14 cellular contexts compared by ENCODE assay signal in the genomic region with DNA sequence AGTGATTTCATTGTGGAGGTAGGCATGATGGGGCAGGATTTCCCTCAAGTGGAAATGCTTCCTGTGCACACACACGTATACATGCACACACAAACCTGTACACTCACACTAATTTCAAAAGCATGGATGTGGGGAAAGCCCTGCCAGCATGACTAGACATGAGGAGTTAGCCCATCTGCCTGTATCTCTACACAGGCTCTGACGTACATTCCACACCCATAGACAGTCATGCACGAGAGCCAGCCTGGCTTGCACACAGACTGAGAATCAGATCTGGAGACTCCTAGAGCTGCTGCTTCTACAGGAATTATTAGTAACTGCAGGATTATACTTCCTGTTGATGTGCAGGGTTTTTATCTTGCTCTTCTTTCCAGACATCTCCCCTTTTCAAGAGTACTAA. TPM values are rescaled to one million over a fixed set of nuclear protein-coding genes. Genes with fewer than 3 reads are reported as not detected.
DNase-seq lines count a peak whose midpoint lies in the region; ATAC-seq and TF ChIP-seq lines count a peak whose summit lies in the region.
"Had no signal": no experiment of that assay in that cellular context is flagged by ENCODE, and none has a peak within 500 bp of the region (broad histone marks: within the 10 kb centered on the region; RNA-seq: fewer than 3 reads in every experiment).

No MANE protein-coding gene starts in this region.

- H3K36me3 Mint-ChIP-seq in activated T-helper 2 cell treated with anti-CD3 and anti-CD28 coated beads, Interferon-gamma antibody, Interleukin-2, Interleukin-4, amounts not matched to agents 10 μg/mL and 5 μg/mL and 100 μg/mL, durations not matched to agents 14 hours and 24 hours and 36 hours (ENCODE audit: low read depth): peaks cover 54% of the 10 kb centered on the region

- H3K27ac ChIP-seq in right atrium auricular region: peak overlapping the region; percentile 40 to 56
- H3K27ac ChIP-seq in subcutaneous abdominal adipose tissue (ENCODE audit: low read depth, low read length): peak overlapping the region; percentile 92
- H3K27ac ChIP-seq: 22Rv1, Peyer's patch had no signal

- H3K9ac ChIP-seq in subcutaneous abdominal adipose tissue (ENCODE audit: low read length in 5 of 5): peak overlapping the region in 1 of 5 donors; percentile 41

- H3K27me3 Mint-ChIP-seq in activated T-helper 2 cell treated with anti-CD3 and anti-CD28 coated beads, Interferon-gamma antibody, Interleukin-2, Interleukin-4, amounts not matched to agents 10 μg/mL and 5 μg/mL and 100 μg/mL, durations not matched to agents 14 hours and 24 hours and 36 hours (ENCODE audit: low read depth): no peaks in the 10 kb centered on the region

- H3K4me3 Mint-ChIP-seq in activated T-helper 2 cell treated with anti-CD3 and anti-CD28 coated beads, Interferon-gamma antibody, Interleukin-2, Interleukin-4, amounts not matched to agents 10 μg/mL and 5 μg/mL and 100 μg/mL, durations not matched to agents 14 hours and 24 hours and 36 hours (ENCODE audit: low read depth): no peak overlapping the region
- H3K4me3 Mint-ChIP-seq: mesothelial cell of epicardium had no signal

- no peaks in the 10 kb centered on the region for H3K4me1 ChIP-seq in right atrium auricular region
- H3K4me1 ChIP-seq in subcutaneous abdominal adipose tissue (ENCODE audit: control insufficient read depth in 5 of 5, insufficient read depth in 5 of 5, low read length in 5 of 5): peaks cover 0 to 49% (median 31%) of the 10 kb centered on the region in 5 donors
- H3K4me1 ChIP-seq: Peyer's patch had no signal

- H3K9me3 Mint-ChIP-seq in activated T-helper 2 cell treated with anti-CD3 and anti-CD28 coated beads, Interferon-gamma antibody, Interleukin-2, Interleukin-4, amounts not matched to agents 10 μg/mL and 5 μg/mL and 100 μg/mL, durations not matched to agents 14 hours and 24 hours and 36 hours: no peaks in the 10 kb centered on the region

- peaks cover 3% of the 10 kb centered on the region for H3K4me1 Mint-ChIP-seq in activated T-helper 2 cell treated with anti-CD3 and anti-CD28 coated beads, Interferon-gamma antibody, Interleukin-2, Interleukin-4, amounts not matched to agents 10 μg/mL and 5 μg/mL and 100 μg/mL, durations not matched to agents 14 hours and 24 hours and 36 hours (ENCODE audit: low read depth)

- TF ChIP-seq CTCF in right atrium auricular region (IDR thresholded peaks at IDR 0.05): no peak

- ATAC-seq in GM19397 (IDR thresholded peaks at IDR 0.05; ENCODE audit: unreplicated experiment) (no peak), GM21367 (IDR thresholded peaks at IDR 0.05; ENCODE audit: unreplicated experiment) (no peak)

- H3K4me3 ChIP-seq in right atrium auricular region (no peak overlapping the region), subcutaneous abdominal adipose tissue (ENCODE audit: low read depth in 1 of 5, low read length in 5 of 5) (no peak overlapping the region)
- H3K4me3 ChIP-seq: Peyer's patch had no signal

- H3K9me3 ChIP-seq in right atrium auricular region: no peaks in the 10 kb centered on the region
- no peaks in the 10 kb centered on the region for H3K9me3 ChIP-seq in subcutaneous abdominal adipose tissue (ENCODE audit: control insufficient read depth in 5 of 5, low read length in 5 of 5)
- H3K9me3 ChIP-seq: Peyer's patch had no signal

- H3K27ac Mint-ChIP-seq in activated T-helper 2 cell treated with anti-CD3 and anti-CD28 coated beads, Interferon-gamma antibody, Interleukin-2, Interleukin-4, amounts not matched to agents 10 μg/mL and 5 μg/mL and 100 μg/mL, durations not matched to agents 14 hours and 24 hours and 36 hours: no peak overlapping the region
- H3K27ac Mint-ChIP-seq: mesothelial cell of epicardium had no signal

- no peaks in the 10 kb centered on the region for H3K36me3 ChIP-seq in right atrium auricular region
- peaks cover 0 to 19% (median 4%) of the 10 kb centered on the region in 5 donors for H3K36me3 ChIP-seq in subcutaneous abdominal adipose tissue (ENCODE audit: control insufficient read depth in 5 of 5, insufficient read depth in 5 of 5, low read length in 5 of 5)

- no peaks in the 10 kb centered on the region for H3K27me3 ChIP-seq in right atrium auricular region
- H3K27me3 ChIP-seq in subcutaneous abdominal adipose tissue (ENCODE audit: control insufficient read depth in 5 of 5, insufficient read depth in 4 of 5, low read length in 5 of 5): no peaks in the 10 kb centered on the region
- H3K27me3 ChIP-seq: Peyer's patch had no signal

- intact Hi-C loops in activated T-helper 2 cell treated with anti-CD3 and anti-CD28 coated beads, Interferon-gamma antibody, Interleukin-2, Interleukin-4, amounts not matched to agents 10 μg/mL and 5 μg/mL and 100 μg/mL, durations not matched to agents 14 hours and 24 hours and 36 hours (cut with micrococcal nuclease): no loop called here

- DNase-seq in NCI-H526 (lab: John Stamatoyannopoulos, UW): peak; percentile 13 to 23
- no peak for DNase-seq in NCI-H526 treated with DMSO at 0.1 percent for 48 hours (lab: John Stamatoyannopoulos, UW)
- peak; percentile 96 for DNase-seq in amniotic epithelial cell (ENCODE audit: low read depth)
- DNase-seq in right atrium auricular region (ENCODE audit: low spot score): peak; percentile 85
- DNase-seq in activated T-helper 2 cell treated with anti-CD3 and anti-CD28 coated beads, Interferon-gamma antibody, Interleukin-2, Interleukin-4, amounts not matched to agents 10 μg/mL and 5 μg/mL and 100 μg/mL, durations not matched to agents 14 hours and 24 hours and 36 hours (ENCODE audit: low spot score): no peak
- DNase-seq: activated T-cell treated with anti-CD3 and anti-CD28 coated beads, Interleukin-2, amount 50 U/mL, for 48 hours; GF-D8; NCI-H2081 treated with DMSO at 0.1 percent for 48 hours had no signal

RNA-seq across cellular contexts. Expression of a gene that starts 27.3 kb away (rescaled TPM):
- 10 to 100 TPM; 31.8 to 43.0 TPM for total RNA-seq in right atrium auricular region
- total RNA-seq in activated T-helper 2 cell treated with anti-CD3 and anti-CD28 coated beads, Interferon-gamma antibody, Interleukin-2, Interleukin-4, amounts not matched to agents 10 μg/mL and 5 μg/mL and 100 μg/mL, durations not matched to agents 14 hours and 24 hours and 36 hours: 54.3 and 57.9 TPM in 2 replicates

Comparison
In these comparisons a context has a peak if more than half of its experiments do, and no peak if none do; other contexts are left out.
1. DNase-seq: peak in NCI-H526 (2 of 2), amniotic epithelial cell (single experiment) and right atrium auricular region (single experiment); none in NCI-H526 treated with DMSO at 0.1 percent for 48 hours (single experiment) and activated T-helper 2 cell treated with anti-CD3 and anti-CD28 coated beads, Interferon-gamma antibody, Interleukin-2, Interleukin-4, amounts not matched to agents 10 μg/mL and 5 μg/mL and 100 μg/mL, durations not matched to agents 14 hours and 24 hours and 36 hours (single experiment).